Comparison of ENCODE assay signal across 26 cellular contexts in the genomic region with DNA sequence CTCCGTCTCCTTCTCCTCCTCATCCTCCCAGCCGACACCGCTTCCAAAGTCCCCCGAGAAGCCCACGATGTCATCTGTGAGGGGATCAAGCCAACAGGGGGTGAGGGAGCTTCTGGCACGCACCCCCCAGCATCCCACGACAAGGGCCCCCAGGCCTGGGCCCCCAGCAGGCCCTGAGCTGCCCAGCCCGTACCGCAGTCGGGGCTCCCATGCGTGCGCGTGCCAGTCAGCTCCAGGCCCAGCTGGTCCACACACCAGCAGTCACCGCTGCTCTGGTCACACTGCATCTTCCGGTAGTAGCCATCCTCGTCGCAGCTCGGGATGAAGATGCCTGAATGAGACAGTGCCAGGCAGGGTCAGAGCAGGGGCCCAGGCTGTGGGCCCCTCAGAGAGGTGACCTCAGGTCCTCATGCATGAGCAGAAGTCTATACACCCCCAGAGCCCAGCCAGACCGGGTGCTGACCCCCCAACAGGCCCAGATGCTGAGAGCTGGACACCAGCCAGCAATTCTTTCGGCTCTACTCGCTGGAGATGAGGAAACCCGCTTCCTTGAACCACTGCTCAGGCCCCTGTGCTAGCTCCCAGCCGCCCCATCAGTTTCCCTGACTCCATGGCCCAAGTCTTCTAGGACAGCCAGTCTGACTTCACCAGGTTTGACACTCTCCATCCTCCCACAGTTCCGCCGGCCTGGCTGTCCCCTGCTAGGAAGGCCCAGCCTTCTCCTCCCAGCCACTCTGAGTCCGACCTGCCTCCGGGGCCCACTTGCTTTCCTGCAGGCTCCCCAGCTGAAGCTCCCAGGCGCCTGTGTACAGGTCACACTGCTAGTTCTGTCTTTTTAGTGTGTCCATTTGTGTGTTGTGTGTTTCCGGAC. TPM values are rescaled to one million over a fixed set of nuclear protein-coding genes. Genes with fewer than 3 reads are reported as not detected.
DNase-seq lines count a peak whose midpoint lies in the region; ATAC-seq and TF ChIP-seq lines count a peak whose summit lies in the region.
"Had no signal": no experiment of that assay in that cellular context is flagged by ENCODE, and none has a peak within 500 bp of the region (broad histone marks: within the 10 kb centered on the region; RNA-seq: fewer than 3 reads in every experiment).

No MANE protein-coding gene starts in this region.

- H3K9me1 ChIP-seq in IMR-90 (ENCODE audit: insufficient read depth, low read length), result no peaks in the 10 kb centered on the region

- H4K91ac ChIP-seq in IMR-90 (ENCODE audit: insufficient read depth, low read depth, low read length) (no peak overlapping the region), neuronal stem cell (ENCODE audit: low read depth, low read length, poor library complexity) (no peak overlapping the region)

- no peak overlapping the region for H2BK120ac ChIP-seq in IMR-90 (ENCODE audit: low read depth, low read length)
- peak overlapping the region; percentile 98 for H2BK120ac ChIP-seq in neuronal stem cell (ENCODE audit: low read depth, low read length)

- H3K9me3 Mint-ChIP-seq in activated T-cell treated with anti-CD3 and anti-CD28 coated beads, Interleukin-2, amount 50 U/mL, for 24 hours, result no peaks in the 10 kb centered on the region
- no peaks in the 10 kb centered on the region for H3K9me3 Mint-ChIP-seq in activated T-cell treated with anti-CD3 and anti-CD28 coated beads, Interleukin-2, amount 50 U/mL, for 72 hours
- H3K9me3 Mint-ChIP-seq in central memory CD8-positive, alpha-beta T cell, result no peaks in the 10 kb centered on the region
- H3K9me3 Mint-ChIP-seq in mesothelial cell of epicardium, result no peaks in the 10 kb centered on the region
- H3K9me3 Mint-ChIP-seq: endodermal cell; H9; T-helper 2 cell treated with Interferon-gamma antibody and Interleukin-4, amounts not matched to agents 5 μg/mL and 100 μg/mL, for 36 hours had no signal

- no peaks in the 10 kb centered on the region for H3K27me3 Mint-ChIP-seq in activated T-cell treated with anti-CD3 and anti-CD28 coated beads, Interleukin-2, amount 50 U/mL, for 24 hours
- no peaks in the 10 kb centered on the region for H3K27me3 Mint-ChIP-seq in activated T-cell treated with anti-CD3 and anti-CD28 coated beads, Interleukin-2, amount 50 U/mL, for 72 hours (ENCODE audit: low read depth)
- no peaks in the 10 kb centered on the region for H3K27me3 Mint-ChIP-seq in central memory CD8-positive, alpha-beta T cell
- H3K27me3 Mint-ChIP-seq in mesothelial cell of epicardium (ENCODE audit: low read depth), result no peaks in the 10 kb centered on the region
- H3K27me3 Mint-ChIP-seq: B cell had no signal

- peaks cover 29% of the 10 kb centered on the region for H3K4me1 Mint-ChIP-seq in activated T-cell treated with anti-CD3 and anti-CD28 coated beads, Interleukin-2, amount 50 U/mL, for 24 hours (ENCODE audit: low read depth)
- peaks cover 31% of the 10 kb centered on the region for H3K4me1 Mint-ChIP-seq in activated T-cell treated with anti-CD3 and anti-CD28 coated beads, Interleukin-2, amount 50 U/mL, for 72 hours (ENCODE audit: low read depth)
- H3K4me1 Mint-ChIP-seq in central memory CD8-positive, alpha-beta T cell, result peaks cover 51% of the 10 kb centered on the region
- H3K4me1 Mint-ChIP-seq in mesothelial cell of epicardium, result peaks cover 3% of the 10 kb centered on the region

- ATAC-seq in activated T-cell treated with anti-CD3 and anti-CD28 coated beads, Interleukin-2, amount 50 U/mL, for 72 hours (replicated peaks in 1 of 2), result no peak
- ATAC-seq in IMR-90 (ENCODE audit: low read depth) (no peak), GM18502 (IDR thresholded peaks at IDR 0.05; ENCODE audit: poor library complexity, unreplicated experiment) (no peak)
- ATAC-seq in central memory CD8-positive, alpha-beta T cell (replicated peaks; ENCODE audit: extremely low read depth, poor library complexity, severe bottlenecking), result no peak
- ATAC-seq: gastrocnemius medialis had no signal

- H2AK5ac ChIP-seq in IMR-90 (ENCODE audit: low read depth, low read length) (no peak overlapping the region), neuronal stem cell (ENCODE audit: low read depth, low read length) (peak overlapping the region; percentile 69)

- H4K5ac ChIP-seq in IMR-90 (ENCODE audit: low read depth, low read length), result no peak overlapping the region

- peak overlapping the region; percentile 42 for H2AK9ac ChIP-seq in IMR-90 (replicated peaks; ENCODE audit: low read depth, low read length, poor library complexity)

- no peak overlapping the region for H3K4ac ChIP-seq in IMR-90 (ENCODE audit: low read depth, low read length)
- H3K4ac ChIP-seq in neuronal stem cell (ENCODE audit: low read length), result no peak overlapping the region

- H2AFZ ChIP-seq in IMR-90 (replicated peaks; ENCODE audit: low read length, poor library complexity) (no peak overlapping the region), neuronal stem cell (ENCODE audit: low read length) (no peak overlapping the region), PC-9 (no peak overlapping the region)

- H3K56ac ChIP-seq in IMR-90 (ENCODE audit: extremely low read depth, insufficient read depth, low read length), result no peak overlapping the region

- TF ChIP-seq RAD21 in IMR-90 (IDR thresholded peaks at IDR 0.05; ENCODE audit: low read length), result no peak

- POLR2A ChIA-PET in IMR-90 (lab: Charles Lee; ENCODE audit: unreplicated experiment), result no interaction called here
- POLR2A ChIA-PET in PC-9 (lab: Charles Lee; ENCODE audit: unreplicated experiment), result interaction anchor here (0.5 to 0.6 kb wide), 2 partner anchors 26 to 567 kb away, joined by 10 to 12 read pairs; no protein-coding TSS in a partner anchor

- no peak overlapping the region for H2BK15ac ChIP-seq in IMR-90 (ENCODE audit: low read depth, low read length)
- peak overlapping the region; percentile 86 for H2BK15ac ChIP-seq in neuronal stem cell (ENCODE audit: low read length)

- H3K9ac ChIP-seq in IMR-90 (ENCODE audit: low read depth, low read length) (no peak overlapping the region), neuronal stem cell (ENCODE audit: low read depth, low read length, poor library complexity) (peak overlapping the region; percentile 15)

- H3K18ac ChIP-seq in IMR-90 (ENCODE audit: low read depth, low read length) (no peak overlapping the region), neuronal stem cell (ENCODE audit: low read length) (peak overlapping the region; percentile 73)

- peak overlapping the region; percentile 81 for H3K27ac Mint-ChIP-seq in activated T-cell treated with anti-CD3 and anti-CD28 coated beads, Interleukin-2, amount 50 U/mL, for 24 hours
- H3K27ac Mint-ChIP-seq in activated T-cell treated with anti-CD3 and anti-CD28 coated beads, Interleukin-2, amount 50 U/mL, for 72 hours, result no peak overlapping the region
- peak overlapping the region; percentile 93 for H3K27ac Mint-ChIP-seq in central memory CD8-positive, alpha-beta T cell (ENCODE audit: low read depth)
- no peak overlapping the region for H3K27ac Mint-ChIP-seq in mesothelial cell of epicardium
- H3K27ac Mint-ChIP-seq: B cell; endodermal cell; T-helper 2 cell treated with Interferon-gamma antibody and Interleukin-4, amounts not matched to agents 5 μg/mL and 100 μg/mL, for 36 hours had no signal

- TF ChIP-seq CTCF in IMR-90 (conservative IDR thresholded peaks at IDR 0.05; ENCODE audit: low read depth, low read length) (no peak), mesothelial cell of epicardium (IDR thresholded peaks at IDR 0.05; ENCODE audit: unreplicated experiment) (no peak), PC-9 (conservative IDR thresholded peaks at IDR 0.05) (no peak)

- H3K79me1 ChIP-seq in IMR-90 (ENCODE audit: low read depth in 1 of 2, low read length in 2 of 2) (no peaks in the 10 kb centered on the region), neuronal stem cell (ENCODE audit: low read depth, low read length) (no peaks in the 10 kb centered on the region)

- BruUV-seq in IMR-90 (replicated peaks; lab: Mats Ljungman, UMichigan) (no TSS peak), PC-9 (replicated peaks; lab: Mats Ljungman, UMichigan) (no TSS peak)

- H3K27ac ChIP-seq in IMR-90 (ENCODE audit: insufficient read depth, low read length) (no peak overlapping the region), neuronal stem cell (replicated peaks; ENCODE audit: low read length) (no peak overlapping the region), PC-9 (no peak overlapping the region)
- H3K27ac ChIP-seq: brain microvascular endothelial cell, coronary artery, esophagus squamous epithelium, gastrocnemius medialis, tibial artery had no signal

- in situ Hi-C loops in IMR-90 (cut with MboI; ENCODE audit: low sequenced_read_pairs), result no loop called here

- H2BK20ac ChIP-seq in IMR-90 (ENCODE audit: low read depth, low read length), result no peak overlapping the region

- no peaks in the 10 kb centered on the region for H3K9me2 ChIP-seq in PC-9 (ENCODE audit: insufficient read depth)

- H3K14ac ChIP-seq in IMR-90 (replicated peaks; ENCODE audit: low read depth, low read length) (no peak overlapping the region), neuronal stem cell (ENCODE audit: low read length) (no peak overlapping the region)

- H3K4me3 ChIP-seq in IMR-90 (ENCODE audit: insufficient read depth, low read depth, low read length), result no peak overlapping the region
- H3K4me3 ChIP-seq in neuronal stem cell (ENCODE audit: low read length in 2 of 2), result no peak overlapping the region
- H3K4me3 ChIP-seq in PC-9, result no peak overlapping the region
- H3K4me3 ChIP-seq: coronary artery, esophagus squamous epithelium, gastrocnemius medialis, tibial artery had no signal

- intact Hi-C loops in IMR-90 (cut with micrococcal nuclease) (no loop called here), PC-9 (cut with micrococcal nuclease; ENCODE audit: unreplicated experiment) (no loop called here)

- H4K20me1 ChIP-seq in IMR-90 (ENCODE audit: insufficient read depth, low read length) (no peaks in the 10 kb centered on the region), PC-9 (ENCODE audit: insufficient read depth) (no peaks in the 10 kb centered on the region)

- dilution Hi-C loops in IMR-90 (cut with HindIII; ENCODE audit: low sequenced_read_pairs, unreplicated experiment), result no loop called here

- H3K23ac ChIP-seq in IMR-90 (ENCODE audit: low read depth, low read length) (no peak overlapping the region), neuronal stem cell (ENCODE audit: low read depth, low read length, poor library complexity) (peak overlapping the region; percentile 61)

- no peak for DNase-seq in activated T-cell treated with anti-CD3 and anti-CD28 coated beads, Interleukin-2, amount 50 U/mL, for 24 hours
- DNase-seq in activated T-cell treated with anti-CD3 and anti-CD28 coated beads, Interleukin-2, amount 50 U/mL, for 72 hours, result no peak
- DNase-seq in IMR-90 (no peak), neuronal stem cell (ENCODE audit: low spot score) (no peak), mesothelial cell of epicardium (ENCODE audit: low spot score in 2 of 2, unreplicated experiment in 2 of 2) (no peak), PC-9 (no peak)
- DNase-seq in central memory CD8-positive, alpha-beta T cell (ENCODE audit: low spot score in 2 of 2), result no peak
- DNase-seq: activated T-cell treated with anti-CD3 and anti-CD28 coated beads, Interleukin-2, amount 50 U/mL, for 1 hour; endodermal cell; esophagus squamous epithelium; gastrocnemius medialis; H9; islet precursor cell; KBM-7; NCI-H1436; NCI-H2107; NCI-H510A treated with DMSO at 0.1 percent for 48 hours; NK-92 treated with Interleukin-12 subunit alpha and Interleukin-12 subunit beta, amount 100 ng/mL, for 24 hours; stimulated activated CD4-positive, alpha-beta T cell treated with anti-CD3 and anti-CD28 coated beads, Interleukin-2, amount 100 ng/mL, for 48 hours; stimulated activated naive CD4-positive, alpha-beta T cell treated with Interleukin-2 at 50 U/mL for 16 hours; tibial artery had no signal

- H3K4me3 Mint-ChIP-seq in activated T-cell treated with anti-CD3 and anti-CD28 coated beads, Interleukin-2, amount 50 U/mL, for 24 hours, result no peak overlapping the region
- H3K4me3 Mint-ChIP-seq in activated T-cell treated with anti-CD3 and anti-CD28 coated beads, Interleukin-2, amount 50 U/mL, for 72 hours, result no peak overlapping the region
- H3K4me3 Mint-ChIP-seq in central memory CD8-positive, alpha-beta T cell, result peak overlapping the region; percentile 70
- H3K4me3 Mint-ChIP-seq in mesothelial cell of epicardium, result no peak overlapping the region
- H3K4me3 Mint-ChIP-seq: B cell; endodermal cell; H9; T-helper 2 cell treated with Interferon-gamma antibody and Interleukin-4, amounts not matched to agents 5 μg/mL and 100 μg/mL, for 36 hours had no signal

- no peak overlapping the region for H3K4me2 ChIP-seq in IMR-90 (ENCODE audit: low read depth, low read length)
- H3K4me2 ChIP-seq in neuronal stem cell (ENCODE audit: insufficient read depth, low read length, poor library complexity, severe bottlenecking), result no peak overlapping the region
- no peak overlapping the region for H3K4me2 ChIP-seq in PC-9

- H3K79me2 ChIP-seq in PC-9 (ENCODE audit: low read depth), result no peaks in the 10 kb centered on the region

- peaks cover 72% of the 10 kb centered on the region for H3K36me3 Mint-ChIP-seq in activated T-cell treated with anti-CD3 and anti-CD28 coated beads, Interleukin-2, amount 50 U/mL, for 24 hours (ENCODE audit: low read depth)
- peaks cover 10 to 16% of the 10 kb centered on the region in 2 donors for H3K36me3 Mint-ChIP-seq in activated T-cell treated with anti-CD3 and anti-CD28 coated beads, Interleukin-2, amount 50 U/mL, for 72 hours (ENCODE audit: insufficient read depth in 2 of 2)
- peaks cover 90% of the 10 kb centered on the region for H3K36me3 Mint-ChIP-seq in central memory CD8-positive, alpha-beta T cell (ENCODE audit: insufficient read depth)
- H3K36me3 Mint-ChIP-seq in mesothelial cell of epicardium, result no peaks in the 10 kb centered on the region

- no peaks in the 10 kb centered on the region for H3K36me3 ChIP-seq in IMR-90 (ENCODE audit: control insufficient read depth, insufficient read depth, low read length)
- H3K36me3 ChIP-seq in neuronal stem cell (replicated peaks in 1 of 2; ENCODE audit: control insufficient read depth in 2 of 2, insufficient read depth in 2 of 2, low read length in 2 of 2), result no peaks in the 10 kb centered on the region
- no peaks in the 10 kb centered on the region for H3K36me3 ChIP-seq in PC-9 (ENCODE audit: low read depth)
- H3K36me3 ChIP-seq: brain microvascular endothelial cell, esophagus squamous epithelium, gastrocnemius medialis, tibial artery had no signal

- no peaks in the 10 kb centered on the region for H3K4me1 ChIP-seq in IMR-90 (ENCODE audit: control insufficient read depth, insufficient read depth, low read length)
- peaks cover 0 to 3% of the 10 kb centered on the region in 2 donors for H3K4me1 ChIP-seq in neuronal stem cell (ENCODE audit: control insufficient read depth in 2 of 2, insufficient read depth in 1 of 2, low read depth in 1 of 2, low read length in 2 of 2)
- peaks cover 10% of the 10 kb centered on the region for H3K4me1 ChIP-seq in PC-9 (replicated peaks; ENCODE audit: insufficient read depth)
- H3K4me1 ChIP-seq: tibial artery had no signal

- no peak overlapping the region for H4K8ac ChIP-seq in IMR-90 (ENCODE audit: low read depth in 2 of 2, low read length in 2 of 2)
- no peak overlapping the region for H4K8ac ChIP-seq in neuronal stem cell (ENCODE audit: low read depth, low read length)

- CTCF ChIA-PET in IMR-90 (lab: Yijun Ruan, JAX) (interaction anchor here (1.0 kb wide), 1 partner anchor 15 kb away, joined by 4 read pairs; no protein-coding TSS in a partner anchor), PC-9 (lab: Charles Lee) (interaction anchor here (0.5 kb wide), 1 partner anchor 267 kb away, joined by 3 read pairs; no protein-coding TSS in a partner anchor)

- no peak for TF ChIP-seq POLR2A in IMR-90 (IDR thresholded peaks at IDR 0.05; ENCODE audit: low read depth, low read length)

- H3K27me3 ChIP-seq in IMR-90 (ENCODE audit: control insufficient read depth, insufficient read depth, low read length) (peaks cover 50% of the 10 kb centered on the region), neuronal stem cell (ENCODE audit: control insufficient read depth in 3 of 3, insufficient read depth in 3 of 3, low read depth in 1 of 3, low read length in 3 of 3) (no peaks in the 10 kb centered on the region), PC-9 (ENCODE audit: insufficient read depth, low read depth) (no peaks in the 10 kb centered on the region)
- H3K27me3 ChIP-seq: brain microvascular endothelial cell, gastrocnemius medialis had no signal

- peak overlapping the region; percentile 44 for H2BK12ac ChIP-seq in neuronal stem cell (ENCODE audit: low read length)

- H2BK5ac ChIP-seq in IMR-90 (ENCODE audit: low read depth, low read length, poor library complexity, severe bottlenecking) (no peak overlapping the region), neuronal stem cell (ENCODE audit: low read length) (peak overlapping the region; percentile 35)

- H3F3A ChIP-seq in PC-9 (ENCODE audit: insufficient read depth, low read depth), result no peaks in the 10 kb centered on the region; the same call in 1 of the 2 replicates

- 83% methylated on average over 18 of the region's 29 CpGs; no CpG with 5 or more reads in 1 of the 2 experiments for WGBS in IMR-90 (ENCODE audit: extremely low coverage in 2 of 2, insufficient read length in 1 of 2), 2 experiments
- WGBS in neuronal stem cell (ENCODE audit: extremely low coverage in 2 of 2, insufficient read length in 2 of 2, insufficient replicate concordance in 1 of 2), 2 donors, result no CpG with 5 or more reads among the region's 29 CpGs

- no peaks in the 10 kb centered on the region for H3K9me3 ChIP-seq in IMR-90 (ENCODE audit: control insufficient read depth, insufficient read depth, low read length)
- H3K9me3 ChIP-seq in neuronal stem cell (replicated peaks in 1 of 2; ENCODE audit: control insufficient read depth in 2 of 2, insufficient read depth in 1 of 2, low read depth in 1 of 2, low read length in 2 of 2), result no peaks in the 10 kb centered on the region
- H3K9me3 ChIP-seq in PC-9 (ENCODE audit: insufficient read depth, low read depth), result no peaks in the 10 kb centered on the region
- H3K9me3 ChIP-seq: esophagus squamous epithelium, gastrocnemius medialis, tibial artery had no signal

RNA-seq across cellular contexts. Expression of gene SPOCK2, which starts 25.3 kb away (rescaled TPM):
- total RNA-seq in activated T-cell treated with anti-CD3 and anti-CD28 coated beads, Interleukin-2, amount 50 U/mL, for 72 hours, result 100 to 1,000 TPM; 253 to 291 TPM
- total RNA-seq in IMR-90 (2012; rRNA removed), result not detected in 2 replicates
- 0.02 TPM in 1 of 2 replicates, not detected in the other for polyA plus RNA-seq in IMR-90 (2012; rRNA removed)
- polyA plus RNA-seq in IMR-90 (2012; cell fraction: cytosol; rRNA removed), result 0.04 TPM in 1 of 2 replicates, not detected in the other
- polyA plus RNA-seq in IMR-90 (2012; cell fraction: nucleus; rRNA removed; ENCODE audit: low replicate concordance), result 0.23 and 0.36 TPM in 2 replicates
- polyA plus RNA-seq in neuronal stem cell (2013, experiment 1 of 2), result 1.0 TPM
- 1.0 TPM for polyA plus RNA-seq in neuronal stem cell (2013, experiment 2 of 2)
- total RNA-seq in mesothelial cell of epicardium, result 26.7 to 32.4 TPM (median 28.5 TPM) in 3 replicates
- total RNA-seq in PC-9 (2021), result 4.2 and 5.3 TPM in 2 replicates

Comparison
In these comparisons a context has a peak if more than half of its experiments do, and no peak if none do; other contexts are left out.
1. H3K27ac Mint-ChIP-seq: peak in activated T-cell treated with anti-CD3 and anti-CD28 coated beads, Interleukin-2, amount 50 U/mL, for 24 hours (single experiment) and central memory CD8-positive, alpha-beta T cell (single experiment); none in activated T-cell treated with anti-CD3 and anti-CD28 coated beads, Interleukin-2, amount 50 U/mL, for 72 hours (single experiment) and mesothelial cell of epicardium (single experiment).